23 cellular contexts compared by ENCODE assay signal in the genomic region with DNA sequence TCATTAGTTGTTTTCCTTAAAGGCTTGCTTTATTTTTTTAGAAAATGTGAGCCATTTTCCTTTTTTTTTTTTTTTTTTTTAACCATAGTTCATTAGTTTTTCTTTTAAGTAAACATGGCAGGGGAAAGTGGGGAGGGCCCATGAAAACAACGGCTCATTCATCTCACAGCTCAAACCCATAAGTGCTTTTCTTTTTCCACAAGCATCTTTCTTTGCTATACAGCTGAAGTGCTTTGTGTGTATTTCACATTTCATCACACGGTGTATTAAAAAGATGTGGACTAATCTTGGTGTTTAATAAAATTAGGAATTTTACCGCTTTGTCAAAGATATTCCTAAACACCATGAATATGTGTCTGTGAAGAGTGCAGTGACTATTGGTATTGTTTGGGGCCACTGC.
"Had no signal": no experiment of that assay in that cellular context is flagged by ENCODE, and none has a peak within 500 bp of the region (broad histone marks: within the 10 kb centered on the region; RNA-seq: fewer than 3 reads in every experiment).

No MANE protein-coding gene starts in this region.

- H3K27ac ChIP-seq: breast epithelium had no signal

- H3K9me3 Mint-ChIP-seq: activated T-helper 1 cell treated with anti-CD3 and anti-CD28 coated beads, Interleukin-12 subunit alpha, Interleukin-12 subunit beta, Interleukin-2, Interleukin-4 antibody, amounts not matched to agents 30 ng/mL and 10 ng/mL and 1 ng/mL, durations not matched to agents 14 hours and 24 hours and 36 hours; T-helper 1 cell treated with Interleukin-12 subunit alpha and Interleukin-12 subunit beta and Interleukin-4 antibody, amounts not matched to agents 30 μg/mL and 1 μg/mL, for 36 hours had no signal

- H3K27me3 ChIP-seq: breast epithelium had no signal

- H3K4me1 ChIP-seq: breast epithelium had no signal

- H3K27me3 Mint-ChIP-seq: activated naive CD4-positive, alpha-beta T cell treated with anti-CD3 and anti-CD28 coated beads, Interleukin-2, amount 50 U/mL, for 24 hours; activated T-cell treated with anti-CD3 and anti-CD28 coated beads, Interleukin-2, amount 50 U/mL, for 24 hours had no signal

- H3K4me3 ChIP-seq: breast epithelium had no signal

- DNase-seq: activated CD4-positive, alpha-beta T cell treated with anti-CD3 and anti-CD28 coated beads for 4 hours; activated CD4-positive, alpha-beta T cell treated with anti-CD3 and anti-CD28 coated beads, Interleukin-2, amount 50 U/mL, for 4 hours; activated CD8-positive, alpha-beta T cell treated with anti-CD3 and anti-CD28 coated beads, Interleukin-2, amount 10 ng/mL, durations not matched to agents 7 days and 5 days; activated effector memory CD4-positive, alpha-beta T cell treated with Interleukin-2 at 50 U/mL for 16 hours; activated naive CD4-positive, alpha-beta T cell; activated T-cell treated with anti-CD3 and anti-CD28 coated beads, Interleukin-2, amount 50 U/mL, for 24 hours; aorta; IMR-90; KG1; NCI-H1092; NCI-H1417; NCI-H1930; NCI-H2171; NCI-H345; NCI-H510A treated with DMSO at 0.1 percent for 48 hours; PC-3; SHP77 treated with DMSO at 0.1 percent for 48 hours had no signal

- FAIRE-seq: RCC 7860 had no signal

- H3K36me3 ChIP-seq: breast epithelium had no signal

- H3K4me3 Mint-ChIP-seq: activated CD8-positive, alpha-beta T cell treated with anti-CD3 and anti-CD28 coated beads, Interleukin-2, amount 10 ng/mL, durations not matched to agents 7 days and 5 days; activated naive CD4-positive, alpha-beta T cell treated with anti-CD3 and anti-CD28 coated beads, Interleukin-2, amount 50 U/mL, for 24 hours; activated T-cell treated with anti-CD3 and anti-CD28 coated beads, Interleukin-2, amount 50 U/mL, for 24 hours; activated T-helper 1 cell treated with anti-CD3 and anti-CD28 coated beads, Interleukin-12 subunit alpha, Interleukin-12 subunit beta, Interleukin-2, Interleukin-4 antibody, amounts not matched to agents 30 ng/mL and 10 ng/mL and 1 ng/mL, durations not matched to agents 14 hours and 24 hours and 36 hours; T-helper 1 cell treated with Interleukin-12 subunit alpha and Interleukin-12 subunit beta and Interleukin-4 antibody, amounts not matched to agents 30 μg/mL and 1 μg/mL, for 36 hours had no signal

- H3K27ac Mint-ChIP-seq: activated CD8-positive, alpha-beta T cell treated with anti-CD3 and anti-CD28 coated beads, Interleukin-2, amount 10 ng/mL, durations not matched to agents 7 days and 5 days; activated naive CD4-positive, alpha-beta T cell treated with anti-CD3 and anti-CD28 coated beads, Interleukin-2, amount 50 U/mL, for 24 hours; activated T-cell treated with anti-CD3 and anti-CD28 coated beads, Interleukin-2, amount 50 U/mL, for 24 hours; activated T-helper 1 cell treated with anti-CD3 and anti-CD28 coated beads, Interleukin-12 subunit alpha, Interleukin-12 subunit beta, Interleukin-2, Interleukin-4 antibody, amounts not matched to agents 30 ng/mL and 10 ng/mL and 1 ng/mL, durations not matched to agents 14 hours and 24 hours and 36 hours; T-helper 1 cell treated with Interleukin-12 subunit alpha and Interleukin-12 subunit beta and Interleukin-4 antibody, amounts not matched to agents 30 μg/mL and 1 μg/mL, for 36 hours had no signal

- ATAC-seq: activated CD4-positive, CD25-positive, alpha-beta regulatory T cell treated with anti-CD3 and anti-CD28 coated beads, Interleukin-2, amount 50 U/mL, for 24 hours; activated CD8-positive, alpha-beta T cell treated with anti-CD3 and anti-CD28 coated beads, Interleukin-2, amount 10 ng/mL, durations not matched to agents 7 days and 5 days; PC-3 had no signal
